Comparison of ENCODE assay signal across 8 cellular contexts in the genomic region with DNA sequence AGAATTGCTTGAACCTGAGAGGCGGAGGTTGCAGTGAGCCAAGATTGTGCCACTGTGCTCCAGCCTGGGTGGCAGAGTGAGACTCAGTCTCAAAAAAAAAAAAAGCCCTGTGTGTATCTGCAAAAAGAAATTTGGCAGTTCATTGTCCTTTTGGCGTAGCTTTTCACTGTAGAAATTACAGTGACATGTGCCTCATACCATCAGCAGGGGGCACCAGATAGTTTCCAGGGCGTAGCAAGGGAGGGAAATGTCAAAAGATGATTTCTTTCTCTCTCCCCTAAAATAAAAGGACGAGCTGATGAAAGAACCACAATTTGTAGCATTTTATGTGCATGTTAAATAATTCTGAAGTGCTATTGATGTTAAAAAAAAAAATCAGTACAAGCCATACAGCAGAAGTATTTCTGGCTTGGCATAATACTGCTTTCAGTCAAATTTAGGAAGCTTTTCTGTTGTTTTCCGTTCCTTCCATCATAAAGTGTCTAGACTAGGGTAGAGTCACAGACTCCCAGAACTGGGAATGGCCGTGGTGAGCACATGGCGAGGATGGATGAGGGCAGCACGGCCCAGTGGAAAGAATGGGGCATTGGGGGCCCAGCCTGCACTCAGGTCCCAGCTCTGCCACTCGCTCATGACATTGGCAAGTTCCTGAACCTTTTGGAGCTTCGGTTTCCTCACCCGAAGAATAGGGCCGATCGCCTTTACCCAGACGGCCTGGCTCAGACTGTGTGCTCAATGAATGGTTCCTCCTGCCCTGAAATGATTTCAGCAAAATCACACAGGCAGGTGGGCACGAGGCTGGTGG. TPM values are rescaled to one million over a fixed set of nuclear protein-coding genes. Genes with fewer than 3 reads are reported as not detected.
DNase-seq lines count a peak whose midpoint lies in the region; ATAC-seq, FAIRE-seq and TF ChIP-seq lines count a peak whose summit lies in the region.

No MANE protein-coding gene starts in this region.

- no peak overlapping the region for H3K9ac ChIP-seq in endothelial cell of umbilical vein (replicated peaks; ENCODE audit: extremely low read depth, insufficient read depth, low read length)

- no peaks in the 10 kb centered on the region for H3K9me3 Mint-ChIP-seq in activated CD8-positive, alpha-beta T cell treated with anti-CD3 and anti-CD28 coated beads, Interleukin-2, amount 10 ng/mL, durations not matched to agents 7 days and 5 days (ENCODE audit: insufficient read depth)
- H3K9me3 Mint-ChIP-seq in nephron progenitor cell = peaks cover 6% of the 10 kb centered on the region

- H3K36me3 ChIP-seq in endothelial cell of umbilical vein (ENCODE audit: control insufficient read depth in 2 of 2, extremely low read depth in 1 of 2, insufficient read depth in 2 of 2, low read length in 2 of 2) = no peaks in the 10 kb centered on the region

- in situ Hi-C loops in GM13977 (cut with MboI; ENCODE audit: low pct_unique_long_range_greater_than_20kb, low sequenced_read_pairs, unreplicated experiment) = no loop called here

- H4K20me1 ChIP-seq in endothelial cell of umbilical vein (replicated peaks; ENCODE audit: control insufficient read depth, extremely low read depth, insufficient read depth, low read length) = no peaks in the 10 kb centered on the region

- no peaks in the 10 kb centered on the region for H3K27me3 ChIP-seq in endothelial cell of umbilical vein (ENCODE audit: control insufficient read depth in 2 of 2, insufficient read depth in 2 of 2, low read length in 2 of 2)

- peaks cover 3% of the 10 kb centered on the region for H3K27me3 Mint-ChIP-seq in activated CD8-positive, alpha-beta T cell treated with anti-CD3 and anti-CD28 coated beads, Interleukin-2, amount 10 ng/mL, durations not matched to agents 7 days and 5 days (ENCODE audit: low read depth)
- peaks cover 14% of the 10 kb centered on the region for H3K27me3 Mint-ChIP-seq in nephron progenitor cell (ENCODE audit: low read depth, poor library complexity)

- H3K4me1 Mint-ChIP-seq in activated CD8-positive, alpha-beta T cell treated with anti-CD3 and anti-CD28 coated beads, Interleukin-2, amount 10 ng/mL, durations not matched to agents 7 days and 5 days (ENCODE audit: low read depth) = peaks cover 74% of the 10 kb centered on the region
- H3K4me1 Mint-ChIP-seq in nephron progenitor cell = peaks cover 39% of the 10 kb centered on the region

- TF ChIP-seq CTCF in AG09319 (IDR thresholded peaks at IDR 0.05; ENCODE audit: low read depth, low read length) (peak; percentile 85), GM13977 (IDR thresholded peaks at IDR 0.05; ENCODE audit: extremely low read depth, insufficient read depth, missing control alignments) (peak; percentile 87), endothelial cell of umbilical vein (IDR thresholded peaks at IDR 0.05; ENCODE audit: extremely low read depth in 1 of 2, insufficient read depth in 1 of 2, low read depth in 1 of 2, low read length in 2 of 2) (peak; percentile 66 to 71), nephron progenitor cell (IDR thresholded peaks at IDR 0.05) (peak; percentile 79)

- H3K9me3 ChIP-seq in endothelial cell of umbilical vein (replicated peaks; ENCODE audit: control insufficient read depth, insufficient read depth, low read length) = no peaks in the 10 kb centered on the region

- H2AFZ ChIP-seq in endothelial cell of umbilical vein (ENCODE audit: low read depth, low read length) = no peak overlapping the region

- POLR2A ChIA-PET in activated CD8-positive, alpha-beta T cell treated with anti-CD3 and anti-CD28 coated beads, Interleukin-2, amount 10 ng/mL, durations not matched to agents 7 days and 5 days (lab: Charles Lee) = interaction anchor here (0.6 to 1.8 kb wide), 5 partner anchors 77 to 288 kb away, joined by 3 to 7 read pairs (median 3); no protein-coding TSS in a partner anchor
- POLR2A ChIA-PET in endothelial cell of umbilical vein (lab: Charles Lee) = interaction anchor here (0.5 to 1.3 kb wide), 4 partner anchors 150 to 288 kb away, joined by 3 to 8 read pairs (median 4); no protein-coding TSS in a partner anchor

- no peak for TF ChIP-seq POLR2A in endothelial cell of umbilical vein (IDR thresholded peaks at IDR 0.05; ENCODE audit: low read depth, low read length)

- no peak overlapping the region for H3K27ac ChIP-seq in endothelial cell of umbilical vein (ENCODE audit: insufficient read depth, low read depth, low read length)

- intact Hi-C loops in endothelial cell of umbilical vein (cut with micrococcal nuclease) = loop anchor here (1.0 to 5.0 kb wide), 4 partner anchors 184 to 585 kb away; partner anchors contain the start of gene TIMM22

- peak; percentile 92 for FAIRE-seq in endothelial cell of umbilical vein (lab: Jason Lieb, UNC)

- no peak for ATAC-seq in activated CD8-positive, alpha-beta T cell treated with anti-CD3 and anti-CD28 coated beads, Interleukin-2, amount 10 ng/mL, durations not matched to agents 7 days and 5 days
- ATAC-seq in GM21529 (IDR thresholded peaks at IDR 0.05; ENCODE audit: unreplicated experiment) = no peak

- H3K4me2 ChIP-seq in endothelial cell of umbilical vein (ENCODE audit: insufficient read depth, low read length) = no peak overlapping the region

- H3K27ac Mint-ChIP-seq in activated CD8-positive, alpha-beta T cell treated with anti-CD3 and anti-CD28 coated beads, Interleukin-2, amount 10 ng/mL, durations not matched to agents 7 days and 5 days = peak overlapping the region; percentile 81
- no peak overlapping the region for H3K27ac Mint-ChIP-seq in nephron progenitor cell

- H3K4me3 Mint-ChIP-seq in activated CD8-positive, alpha-beta T cell treated with anti-CD3 and anti-CD28 coated beads, Interleukin-2, amount 10 ng/mL, durations not matched to agents 7 days and 5 days = peak overlapping the region; percentile 68
- peak overlapping the region; percentile 52 for H3K4me3 Mint-ChIP-seq in nephron progenitor cell

- CTCF ChIA-PET in activated CD8-positive, alpha-beta T cell treated with anti-CD3 and anti-CD28 coated beads, Interleukin-2, amount 10 ng/mL, durations not matched to agents 7 days and 5 days (lab: Charles Lee) = interaction anchor here (0.5 to 3.3 kb wide), 70 partner anchors 10 to 585 kb away, joined by 3 to 209 read pairs (median 5); partner anchors contain the start of genes GEMIN4, GLOD4, MRM3 and RFLNB
- CTCF ChIA-PET in endothelial cell of umbilical vein (lab: Charles Lee) = interaction anchor here (0.6 to 3.2 kb wide), 89 partner anchors 9 to 646 kb away, joined by 3 to 762 read pairs (median 5); partner anchors contain the start of genes DOC2B, GEMIN4, GLOD4 and MRM3

- peaks cover 5% of the 10 kb centered on the region for H3K4me1 ChIP-seq in endothelial cell of umbilical vein (ENCODE audit: control insufficient read depth, extremely low read depth, insufficient read depth, low read length)

- DNase-seq in AG09319 (ENCODE audit: extremely low read depth, low read depth) = peak; percentile 29
- peak; percentile 58 for DNase-seq in GM13977 (ENCODE audit: low spot score)
- DNase-seq in NCI-H748 treated with DMSO at 0.1 percent for 48 hours (lab: John Stamatoyannopoulos, UW) = peak; percentile 67
- peak; percentile 81 for DNase-seq in activated CD8-positive, alpha-beta T cell treated with anti-CD3 and anti-CD28 coated beads, Interleukin-2, amount 10 ng/mL, durations not matched to agents 7 days and 5 days
- peak; percentile 52 for DNase-seq in endothelial cell of umbilical vein (ENCODE audit: low read depth, low spot score)
- DNase-seq in nephron progenitor cell = peak; percentile 53
- DNase-seq in epidermal melanocyte (ENCODE audit: insufficient read length, low spot score) = no peak

- dilution Hi-C loops in endothelial cell of umbilical vein (cut with MboI; ENCODE audit: extremely low pct_ligation_motif_present, low sequenced_read_pairs) = no loop called here

- H3K79me2 ChIP-seq in endothelial cell of umbilical vein (ENCODE audit: control insufficient read depth, insufficient read depth, low read length) = no peaks in the 10 kb centered on the region

- H3K4me3 ChIP-seq in endothelial cell of umbilical vein (replicated peaks in 1 of 3; ENCODE audit: insufficient read depth in 1 of 3, low read depth in 1 of 3, low read length in 3 of 3) = no peak overlapping the region

- peaks cover 52% of the 10 kb centered on the region for H3K36me3 Mint-ChIP-seq in activated CD8-positive, alpha-beta T cell treated with anti-CD3 and anti-CD28 coated beads, Interleukin-2, amount 10 ng/mL, durations not matched to agents 7 days and 5 days (ENCODE audit: low read depth)
- peaks cover 9% of the 10 kb centered on the region for H3K36me3 Mint-ChIP-seq in nephron progenitor cell (ENCODE audit: low read depth)

- no TSS peak for BruUV-seq in endothelial cell of umbilical vein (replicated peaks; lab: Mats Ljungman, UMichigan)

- no peaks in the 10 kb centered on the region for H3K9me1 ChIP-seq in endothelial cell of umbilical vein (replicated peaks; ENCODE audit: control insufficient read depth, extremely low read depth, insufficient read depth, low read length)

TF ChIP-seq in endothelial cell of umbilical vein, 7 proteins besides CTCF, POLR2A, EP300 and RAD21 (continues in another document):
- TF ChIP-seq GATA2 (IDR thresholded peaks at IDR 0.05; ENCODE audit: insufficient read depth, insufficient read length, low read depth, low read length) (no peak), FOS (IDR thresholded peaks at IDR 0.05; ENCODE audit: borderline replicate concordance, insufficient read depth, low read length) (no peak)

RNA-seq across cellular contexts. Expression of gene RFLNB, which starts 33.3 kb away (rescaled TPM):
- total RNA-seq in activated CD8-positive, alpha-beta T cell treated with anti-CD3 and anti-CD28 coated beads, Interleukin-2, amount 10 ng/mL, durations not matched to agents 7 days and 5 days = 100 to 1,000 TPM; 165 to 166 TPM
- 60.7 and 70.8 TPM in 2 replicates for total RNA-seq in endothelial cell of umbilical vein
- polyA plus RNA-seq in endothelial cell of umbilical vein = 10.9 and 11.9 TPM in 2 replicates
- 13.0 and 13.5 TPM in 2 replicates for polyA plus RNA-seq in endothelial cell of umbilical vein (2011; cell fraction: cytosol; rRNA removed)
- polyA plus RNA-seq in endothelial cell of umbilical vein (2011; cell fraction: nucleus; rRNA removed) = 5.9 and 6.3 TPM in 2 replicates
- 26.4 and 27.8 TPM in 2 replicates for polyA plus RNA-seq in endothelial cell of umbilical vein (2012)
- polyA minus RNA-seq in endothelial cell of umbilical vein = 13.2 and 17.4 TPM in 2 replicates
- not detected for polyA minus RNA-seq in endothelial cell of umbilical vein (2011; cell fraction: cytosol; rRNA and poly(A)+ RNA removed)
- 4.1 and 4.5 TPM in 2 replicates for polyA minus RNA-seq in endothelial cell of umbilical vein (2011; cell fraction: nucleus; rRNA and poly(A)+ RNA removed)

RNA-seq across cellular contexts. Expression of gene RPH3AL, which starts 59.8 kb away (rescaled TPM):
- total RNA-seq in activated CD8-positive, alpha-beta T cell treated with anti-CD3 and anti-CD28 coated beads, Interleukin-2, amount 10 ng/mL, durations not matched to agents 7 days and 5 days = 1 to 10 TPM; 2.5 to 3.8 TPM
- 4.4 and 7.0 TPM in 2 replicates for total RNA-seq in endothelial cell of umbilical vein
- 4.1 and 5.6 TPM in 2 replicates for polyA plus RNA-seq in endothelial cell of umbilical vein
- 2.9 and 5.4 TPM in 2 replicates for polyA plus RNA-seq in endothelial cell of umbilical vein (2011; cell fraction: cytosol; rRNA removed)
- polyA plus RNA-seq in endothelial cell of umbilical vein (2011; cell fraction: nucleus; rRNA removed) = 4.1 and 4.7 TPM in 2 replicates
- polyA plus RNA-seq in endothelial cell of umbilical vein (2012) = 5.5 and 10.8 TPM in 2 replicates
- 4.8 and 9.4 TPM in 2 replicates for polyA minus RNA-seq in endothelial cell of umbilical vein
- polyA minus RNA-seq in endothelial cell of umbilical vein (2011; cell fraction: cytosol; rRNA and poly(A)+ RNA removed) = 2.9 TPM
- polyA minus RNA-seq in endothelial cell of umbilical vein (2011; cell fraction: nucleus; rRNA and poly(A)+ RNA removed) = 4.8 TPM in 2 replicates
